In genomic region chrX:64097891-64098290, GRCh38 we compare ENCODE assay signal across 13 cellular contexts.
DNase-seq lines count a peak whose midpoint lies in the region; ATAC-seq and TF ChIP-seq lines count a peak whose summit lies in the region.
"Had no signal": no experiment of that assay in that cellular context is flagged by ENCODE, and none has a peak within 500 bp of the region (broad histone marks: within the 10 kb centered on the region; RNA-seq: fewer than 3 reads in every experiment).

No MANE protein-coding gene starts in this region.

- no peaks in the 10 kb centered on the region for H3K27me3 ChIP-seq in mesendoderm (ENCODE audit: insufficient read depth, low read length, poor library complexity)

- no peak overlapping the region for H3K27ac Mint-ChIP-seq in activated naive CD4-positive, alpha-beta T cell treated with anti-CD3 and anti-CD28 coated beads, Interleukin-2, amount 50 U/mL, for 72 hours
- no peak overlapping the region for H3K27ac Mint-ChIP-seq in activated naive CD8-positive, alpha-beta T cell treated with anti-CD3 and anti-CD28 coated beads, Interleukin-2, amount 50 U/mL, for 24 hours
- H3K27ac Mint-ChIP-seq in activated CD4-positive, alpha-beta T cell treated with anti-CD3 and anti-CD28 coated beads, Interleukin-2, amount 10 ng/mL, durations not matched to agents 24 days and 14 days, result no peak overlapping the region
- H3K27ac Mint-ChIP-seq: CD4-positive, alpha-beta T cell; GM23338 had no signal

- no peak overlapping the region for H3K4ac ChIP-seq in mesendoderm (ENCODE audit: low read depth, low read length)

- no peaks in the 10 kb centered on the region for H3K36me3 ChIP-seq in mesendoderm (ENCODE audit: control insufficient read depth, insufficient read depth, low read length)

- no peak overlapping the region for H2BK15ac ChIP-seq in mesendoderm (replicated peaks; ENCODE audit: low read depth)

- no peaks in the 10 kb centered on the region for H3K79me2 ChIP-seq in mesendoderm (ENCODE audit: control insufficient read depth, insufficient read depth, low read length)

- no CpG with 5 or more reads among the region's 2 CpGs for WGBS in mesendoderm (ENCODE audit: extremely low coverage, insufficient coverage, low lambda C conversion rate)

- no peak overlapping the region for H3K9ac ChIP-seq in mesendoderm (ENCODE audit: low read length)

- no peak overlapping the region for H2BK120ac ChIP-seq in mesendoderm (ENCODE audit: low read depth, low read length)

- H3K18ac ChIP-seq in mesendoderm (ENCODE audit: low read length), result no peak overlapping the region

- DNase-seq in activated naive CD4-positive, alpha-beta T cell treated with anti-CD3 and anti-CD28 coated beads, Interleukin-2, amount 50 U/mL, for 72 hours (ENCODE audit: low spot score in 2 of 2), result no peak
- DNase-seq in activated naive CD4-positive, alpha-beta T cell (lab: John Stamatoyannopoulos, UW), result no peak
- DNase-seq in activated naive CD8-positive, alpha-beta T cell treated with anti-CD3 and anti-CD28 coated beads, Interleukin-2, amount 50 U/mL, for 24 hours, result no peak
- DNase-seq in omental fat pad (ENCODE audit: low spot score) (no peak), mesendoderm (no peak)
- DNase-seq in activated CD4-positive, alpha-beta T cell treated with anti-CD3 and anti-CD28 coated beads, Interleukin-2, amount 10 ng/mL, durations not matched to agents 24 days and 14 days, result no peak
- DNase-seq: ACHN; Caco-2; CD4-positive, alpha-beta T cell; HCEC 1CT had no signal

- no peak overlapping the region for H3K4me3 Mint-ChIP-seq in activated naive CD8-positive, alpha-beta T cell treated with anti-CD3 and anti-CD28 coated beads, Interleukin-2, amount 50 U/mL, for 24 hours
- no peak overlapping the region for H3K4me3 Mint-ChIP-seq in activated CD4-positive, alpha-beta T cell treated with anti-CD3 and anti-CD28 coated beads, Interleukin-2, amount 10 ng/mL, durations not matched to agents 24 days and 14 days
- H3K4me3 Mint-ChIP-seq: CD4-positive, alpha-beta T cell; GM23338 had no signal

- H3K79me1 ChIP-seq in mesendoderm (ENCODE audit: low read length), result no peaks in the 10 kb centered on the region

- H3K4me1 Mint-ChIP-seq in activated naive CD8-positive, alpha-beta T cell treated with anti-CD3 and anti-CD28 coated beads, Interleukin-2, amount 50 U/mL, for 24 hours, result peaks cover 2% of the 10 kb centered on the region
- H3K4me1 Mint-ChIP-seq in activated CD4-positive, alpha-beta T cell treated with anti-CD3 and anti-CD28 coated beads, Interleukin-2, amount 10 ng/mL, durations not matched to agents 24 days and 14 days, result no peaks in the 10 kb centered on the region

- intact Hi-C loops in activated CD4-positive, alpha-beta T cell treated with anti-CD3 and anti-CD28 coated beads, Interleukin-2, amount 10 ng/mL, durations not matched to agents 24 days and 14 days (cut with micrococcal nuclease), result no loop called here

- H3K27ac ChIP-seq in mesendoderm (ENCODE audit: low read depth, low read length), result no peak overlapping the region
- H3K27ac ChIP-seq: C4-2B had no signal

- H2BK5ac ChIP-seq in mesendoderm (ENCODE audit: low read length), result no peak overlapping the region

- TF ChIP-seq CTCF in omental fat pad (IDR thresholded peaks at IDR 0.05), result no peak

- H3K56ac ChIP-seq in mesendoderm (ENCODE audit: low read length), result no peak overlapping the region

- no peak overlapping the region for H4K5ac ChIP-seq in mesendoderm (ENCODE audit: low read length)

- no peak overlapping the region for H2AK5ac ChIP-seq in mesendoderm (ENCODE audit: low read length)

- no peak overlapping the region for H3K4me2 ChIP-seq in mesendoderm (ENCODE audit: low read length)
- H3K4me2 ChIP-seq: GM23338 had no signal

- H3K9me3 Mint-ChIP-seq in activated naive CD4-positive, alpha-beta T cell treated with anti-CD3 and anti-CD28 coated beads, Interleukin-2, amount 50 U/mL, for 72 hours, result no peaks in the 10 kb centered on the region
- no peaks in the 10 kb centered on the region for H3K9me3 Mint-ChIP-seq in activated naive CD8-positive, alpha-beta T cell treated with anti-CD3 and anti-CD28 coated beads, Interleukin-2, amount 50 U/mL, for 24 hours
- H3K9me3 Mint-ChIP-seq in activated CD4-positive, alpha-beta T cell treated with anti-CD3 and anti-CD28 coated beads, Interleukin-2, amount 10 ng/mL, durations not matched to agents 24 days and 14 days, result no peaks in the 10 kb centered on the region
- H3K9me3 Mint-ChIP-seq: CD4-positive, alpha-beta T cell; GM23338 had no signal

- H3K4me3 ChIP-seq in mesendoderm (ENCODE audit: low read length), result no peak overlapping the region
- H3K4me3 ChIP-seq: GM23338 had no signal

- H3K27me3 Mint-ChIP-seq in activated naive CD8-positive, alpha-beta T cell treated with anti-CD3 and anti-CD28 coated beads, Interleukin-2, amount 50 U/mL, for 24 hours, result no peaks in the 10 kb centered on the region
- H3K27me3 Mint-ChIP-seq in activated CD4-positive, alpha-beta T cell treated with anti-CD3 and anti-CD28 coated beads, Interleukin-2, amount 10 ng/mL, durations not matched to agents 24 days and 14 days, result no peaks in the 10 kb centered on the region
- H3K27me3 Mint-ChIP-seq: CD4-positive, alpha-beta T cell had no signal

- H3K23ac ChIP-seq in mesendoderm (ENCODE audit: low read length), result no peak overlapping the region

- ATAC-seq in activated naive CD4-positive, alpha-beta T cell treated with anti-CD3 and anti-CD28 coated beads, Interleukin-2, amount 50 U/mL, for 72 hours, result peak; percentile 44 to 58
- ATAC-seq in HG02870 (IDR thresholded peaks at IDR 0.05; ENCODE audit: unreplicated experiment) (peak; percentile 41), omental fat pad (ENCODE audit: low FRiP score) (no peak)
- peak; percentile 75 for ATAC-seq in activated naive CD8-positive, alpha-beta T cell treated with anti-CD3 and anti-CD28 coated beads, Interleukin-2, amount 50 U/mL, for 24 hours
- ATAC-seq: GM23338 had no signal

- H3K36me3 Mint-ChIP-seq in activated naive CD4-positive, alpha-beta T cell treated with anti-CD3 and anti-CD28 coated beads, Interleukin-2, amount 50 U/mL, for 72 hours, result no peaks in the 10 kb centered on the region
- H3K36me3 Mint-ChIP-seq in activated naive CD8-positive, alpha-beta T cell treated with anti-CD3 and anti-CD28 coated beads, Interleukin-2, amount 50 U/mL, for 24 hours (ENCODE audit: low read depth), result no peaks in the 10 kb centered on the region
- H3K36me3 Mint-ChIP-seq in activated CD4-positive, alpha-beta T cell treated with anti-CD3 and anti-CD28 coated beads, Interleukin-2, amount 10 ng/mL, durations not matched to agents 24 days and 14 days (ENCODE audit: low read depth), result no peaks in the 10 kb centered on the region

- H3K4me1 ChIP-seq in mesendoderm (ENCODE audit: control insufficient read depth, low read depth, low read length), result no peaks in the 10 kb centered on the region
- H3K4me1 ChIP-seq: Caco-2 had no signal

- H4K8ac ChIP-seq in mesendoderm (ENCODE audit: low read depth, low read length), result no peak overlapping the region
